13 cellular contexts compared by ENCODE assay signal in the genomic region with DNA sequence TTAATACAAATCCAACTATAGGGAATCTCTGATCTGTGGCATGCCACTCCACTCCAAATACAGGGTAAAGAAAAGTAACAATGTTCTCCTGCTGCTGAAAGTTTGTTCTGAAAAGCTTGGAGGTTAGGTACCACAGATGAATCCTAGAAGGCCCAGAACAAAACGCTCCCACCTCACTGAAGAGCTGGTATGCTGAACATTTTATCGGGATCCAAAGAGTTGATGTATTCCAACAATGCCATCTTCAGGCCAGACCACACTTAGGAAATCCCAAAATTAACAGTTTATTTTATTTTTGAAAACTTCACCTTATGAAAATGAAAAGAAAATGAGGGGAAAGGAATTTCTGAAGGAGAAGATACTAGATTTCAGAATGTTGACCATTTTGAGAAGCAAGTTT.
DNase-seq lines count a peak whose midpoint lies in the region; ATAC-seq and TF ChIP-seq lines count a peak whose summit lies in the region.
"Had no signal": no experiment of that assay in that cellular context is flagged by ENCODE, and none has a peak within 500 bp of the region (broad histone marks: within the 10 kb centered on the region; RNA-seq: fewer than 3 reads in every experiment).

No MANE protein-coding gene starts in this region.

- TF ChIP-seq CTCF in astrocyte of the cerebellum (IDR thresholded peaks at IDR 0.05; ENCODE audit: low read depth, low read length, missing control alignments) = peak; percentile 14
- TF ChIP-seq CTCF in type B pancreatic cell (conservative IDR thresholded peaks at IDR 0.05) = peak; percentile 39

- H3K36me3 Mint-ChIP-seq in type B pancreatic cell = no peaks in the 10 kb centered on the region

- peaks cover 4% of the 10 kb centered on the region for H3K4me1 Mint-ChIP-seq in type B pancreatic cell (ENCODE audit: unreplicated experiment)

- no CpG with 5 or more reads among the region's 2 CpGs for WGBS in iPS DF 6.9 (ENCODE audit: insufficient coverage, insufficient read length)

- no peaks in the 10 kb centered on the region for H3K9me3 Mint-ChIP-seq in type B pancreatic cell

- H3K4me1 ChIP-seq in iPS DF 6.9 (ENCODE audit: control insufficient read depth, insufficient read depth, low read length) = 0 out of 2 replicates have a peak, but pooled peaks cover 1% of the 10 kb centered on the region
- H3K4me1 ChIP-seq: ascending aorta had no signal

- H3K36me3 ChIP-seq in iPS DF 6.9 (ENCODE audit: control insufficient read depth, insufficient read depth, low read length) = no peaks in the 10 kb centered on the region
- H3K36me3 ChIP-seq: ascending aorta had no signal

- H3K27me3 Mint-ChIP-seq in type B pancreatic cell = no peaks in the 10 kb centered on the region

- no peak overlapping the region for H3K27ac Mint-ChIP-seq in type B pancreatic cell
- H3K27ac Mint-ChIP-seq: activated CD8-positive, alpha-beta T cell treated with anti-CD3 and anti-CD28 coated beads, Interleukin-2, amount 10 ng/mL, durations not matched to agents 7 days and 5 days had no signal

- DNase-seq in NCI-H82 (lab: John Stamatoyannopoulos, UW) (peak; percentile 8), NCI-H82 treated with DMSO at 0.1 percent for 48 hours (lab: John Stamatoyannopoulos, UW; ENCODE audit: unreplicated experiment) (no peak), astrocyte of the cerebellum (ENCODE audit: low read depth) (no peak), iPS DF 6.9 (ENCODE audit: low read depth, low spot score) (peak; percentile 11), type B pancreatic cell (ENCODE audit: extremely low spot score, unreplicated experiment) (no peak)
- no peak for DNase-seq in activated naive CD4-positive, alpha-beta T cell (lab: John Stamatoyannopoulos, UW)
- DNase-seq: activated CD8-positive, alpha-beta T cell treated with anti-CD3 and anti-CD28 coated beads, Interleukin-2, amount 10 ng/mL, durations not matched to agents 7 days and 5 days; AML-193; NCI-H1930 had no signal

- in situ Hi-C loops in astrocyte of the cerebellum (cut with HindIII; ENCODE audit: low sequenced_read_pairs) = no loop called here

- no peak overlapping the region for H3K27ac ChIP-seq in iPS DF 6.9 (ENCODE audit: low read length)
- H3K27ac ChIP-seq: ascending aorta, HL-60 had no signal

- no peak overlapping the region for H3K4me3 ChIP-seq in astrocyte of the cerebellum (ENCODE audit: low read depth, low read length)
- no peak overlapping the region for H3K4me3 ChIP-seq in iPS DF 6.9 (ENCODE audit: low read length)
- H3K4me3 ChIP-seq: ascending aorta had no signal

- H3K9me3 ChIP-seq in iPS DF 6.9 (ENCODE audit: control insufficient read depth, insufficient read depth, low read length) = no peaks in the 10 kb centered on the region; the same call in 1 of the 2 replicates
- H3K9me3 ChIP-seq: ascending aorta had no signal

- H3K4me3 Mint-ChIP-seq in type B pancreatic cell = no peak overlapping the region
- H3K4me3 Mint-ChIP-seq: activated CD8-positive, alpha-beta T cell treated with anti-CD3 and anti-CD28 coated beads, Interleukin-2, amount 10 ng/mL, durations not matched to agents 7 days and 5 days had no signal

- ATAC-seq in GM18909 (IDR thresholded peaks at IDR 0.05; ENCODE audit: poor library complexity, unreplicated experiment) (no peak), HG03439 (IDR thresholded peaks at IDR 0.05; ENCODE audit: unreplicated experiment) (no peak)
- ATAC-seq: activated CD8-positive, alpha-beta T cell treated with anti-CD3 and anti-CD28 coated beads, Interleukin-2, amount 10 ng/mL, durations not matched to agents 7 days and 5 days had no signal

- H3K27me3 ChIP-seq in iPS DF 6.9 (ENCODE audit: control insufficient read depth, insufficient read depth, low read length) = no peaks in the 10 kb centered on the region
- H3K27me3 ChIP-seq: ascending aorta had no signal

Comparison
In these comparisons a context has a peak if more than half of its experiments do, and no peak if none do; other contexts are left out.
1. DNase-seq: peak in NCI-H82 (single experiment) and iPS DF 6.9 (single experiment); none in NCI-H82 treated with DMSO at 0.1 percent for 48 hours (single experiment), astrocyte of the cerebellum (single experiment), type B pancreatic cell (single experiment) and activated naive CD4-positive, alpha-beta T cell (0 of 4).